16 cellular contexts compared by ENCODE assay signal in the genomic region with DNA sequence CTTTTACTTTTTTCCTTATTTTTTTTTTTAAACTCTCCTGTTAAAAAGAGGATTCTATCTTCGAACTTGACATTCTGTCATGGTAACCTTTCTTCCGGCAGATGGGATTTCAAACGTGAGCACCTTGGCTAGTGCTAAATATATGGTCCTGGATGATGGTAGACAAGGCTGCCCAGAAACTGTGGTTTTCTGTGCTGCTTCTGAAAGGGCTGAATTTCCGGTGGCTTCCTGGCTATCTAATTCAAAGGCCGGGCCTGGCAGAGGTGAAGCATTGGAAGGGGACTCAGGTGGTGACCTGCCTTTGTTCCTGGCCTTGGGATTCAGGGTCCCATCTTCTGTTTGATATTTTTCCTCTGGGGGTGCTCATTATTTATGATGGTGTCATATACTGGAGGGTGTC. TPM values are rescaled to one million over a fixed set of nuclear protein-coding genes. Genes with fewer than 3 reads are reported as not detected.
DNase-seq lines count a peak whose midpoint lies in the region; ATAC-seq and TF ChIP-seq lines count a peak whose summit lies in the region.
"Had no signal": no experiment of that assay in that cellular context is flagged by ENCODE, and none has a peak within 500 bp of the region (broad histone marks: within the 10 kb centered on the region; RNA-seq: fewer than 3 reads in every experiment).

No MANE protein-coding gene starts in this region.

- no peak for TF ChIP-seq CTCF in MM.1S (IDR thresholded peaks at IDR 0.05; ENCODE audit: low read length)
- TF ChIP-seq CTCF in SU-DHL-6 (IDR thresholded peaks at IDR 0.05; ENCODE audit: insufficient read depth, low read length, poor library complexity, severe bottlenecking): no peak
- TF ChIP-seq CTCF in neural crest cell (conservative IDR thresholded peaks at IDR 0.05): no peak

- no peak overlapping the region for H3K9ac ChIP-seq in BLaER1
- no peak overlapping the region for H3K9ac ChIP-seq in MM.1S (ENCODE audit: low read length)
- H3K9ac ChIP-seq in SU-DHL-6 (ENCODE audit: low read length): peak overlapping the region; percentile 25; the same call in 1 of the 2 replicates

- peaks cover 52% of the 10 kb centered on the region for H3K27me3 Mint-ChIP-seq in neural crest cell (ENCODE audit: low read depth)
- H3K27me3 Mint-ChIP-seq in activated T-helper 17 cell treated with anti-CD3 and anti-CD28 coated beads, Interleukin-2, amount 50 U/mL, for 72 hours: peaks cover 36% of the 10 kb centered on the region

- H3K79me2 ChIP-seq in MM.1S (ENCODE audit: low read length): no peaks in the 10 kb centered on the region
- H3K79me2 ChIP-seq in SU-DHL-6 (ENCODE audit: insufficient read depth, low read length): no peaks in the 10 kb centered on the region

- no peaks in the 10 kb centered on the region for H3K9me3 Mint-ChIP-seq in neural crest cell
- H3K9me3 Mint-ChIP-seq in activated T-helper 17 cell treated with anti-CD3 and anti-CD28 coated beads, Interleukin-2, amount 50 U/mL, for 72 hours: no peaks in the 10 kb centered on the region
- H3K9me3 Mint-ChIP-seq: CD8-positive, alpha-beta T cell had no signal

- DNase-seq in MM.1S (peak; percentile 54), neural crest cell (ENCODE audit: low read depth, low spot score) (no peak), globus pallidus (ENCODE audit: low spot score) (no peak)
- DNase-seq in NK-92 treated with Interleukin-12 subunit alpha and Interleukin-12 subunit beta, amount 100 ng/mL, for 24 hours (lab: John Stamatoyannopoulos, UW): no peak
- DNase-seq: CD8-positive, alpha-beta T cell; COR-L47; DND-41; GDM1; GOT3 had no signal

- no peaks in the 10 kb centered on the region for H3K36me3 ChIP-seq in BLaER1
- no peaks in the 10 kb centered on the region for H3K36me3 ChIP-seq in MM.1S (replicated peaks; ENCODE audit: insufficient read depth, low read length)
- no peaks in the 10 kb centered on the region for H3K36me3 ChIP-seq in SU-DHL-6 (ENCODE audit: low read length)
- H3K36me3 ChIP-seq: HAP-1 had no signal

- no peak for ATAC-seq in activated T-helper 17 cell treated with anti-CD3 and anti-CD28 coated beads, Interleukin-2, amount 50 U/mL, for 72 hours (replicated peaks)
- ATAC-seq: CD8-positive, alpha-beta T cell had no signal

- H3K4me3 ChIP-seq in BLaER1: no peak overlapping the region
- H3K4me3 ChIP-seq in MM.1S (ENCODE audit: low read length): no peak overlapping the region
- H3K4me3 ChIP-seq in SU-DHL-6 (ENCODE audit: insufficient read depth, low read length, poor library complexity, severe bottlenecking): no peak overlapping the region
- H3K4me3 ChIP-seq: HAP-1 had no signal

- peaks cover 5% of the 10 kb centered on the region; the same call in 1 of the 2 replicates for H3F3A ChIP-seq in MM.1S (ENCODE audit: insufficient read depth, low read length)
- H3F3A ChIP-seq in SU-DHL-6 (ENCODE audit: insufficient read depth): peaks cover 8% of the 10 kb centered on the region; the same call in 1 of the 2 replicates

- peaks cover 10% of the 10 kb centered on the region for H3K4me1 Mint-ChIP-seq in neural crest cell
- peaks cover 6% of the 10 kb centered on the region for H3K4me1 Mint-ChIP-seq in activated T-helper 17 cell treated with anti-CD3 and anti-CD28 coated beads, Interleukin-2, amount 50 U/mL, for 72 hours

- H3K36me3 Mint-ChIP-seq in neural crest cell (ENCODE audit: low read depth): no peaks in the 10 kb centered on the region
- H3K36me3 Mint-ChIP-seq in activated T-helper 17 cell treated with anti-CD3 and anti-CD28 coated beads, Interleukin-2, amount 50 U/mL, for 72 hours (ENCODE audit: low read depth): no peaks in the 10 kb centered on the region
- H3K36me3 Mint-ChIP-seq: CD14-positive monocyte; CD8-positive, alpha-beta T cell had no signal

- no peak overlapping the region for H3K27ac Mint-ChIP-seq in neural crest cell (ENCODE audit: unreplicated experiment)
- H3K27ac Mint-ChIP-seq in activated T-helper 17 cell treated with anti-CD3 and anti-CD28 coated beads, Interleukin-2, amount 50 U/mL, for 72 hours: no peak overlapping the region
- H3K27ac Mint-ChIP-seq: B cell; CD14-positive monocyte; CD8-positive, alpha-beta T cell had no signal

- peak overlapping the region; percentile 32 for H3K4me3 Mint-ChIP-seq in neural crest cell
- no peak overlapping the region for H3K4me3 Mint-ChIP-seq in activated T-helper 17 cell treated with anti-CD3 and anti-CD28 coated beads, Interleukin-2, amount 50 U/mL, for 72 hours
- H3K4me3 Mint-ChIP-seq: B cell; CD8-positive, alpha-beta T cell had no signal

- H3K9me2 ChIP-seq in MM.1S (replicated peaks; ENCODE audit: insufficient read depth, low read length) (no peaks in the 10 kb centered on the region), SU-DHL-6 (replicated peaks; ENCODE audit: insufficient read depth, low read length) (no peaks in the 10 kb centered on the region)

- H3K27me3 ChIP-seq in BLaER1: peaks cover 48% of the 10 kb centered on the region
- peaks cover 16% of the 10 kb centered on the region for H3K27me3 ChIP-seq in MM.1S (replicated peaks; ENCODE audit: insufficient read depth, low read length)
- no peaks in the 10 kb centered on the region for H3K27me3 ChIP-seq in SU-DHL-6 (ENCODE audit: low read length)

- H4K20me1 ChIP-seq in BLaER1 (peaks cover 35% of the 10 kb centered on the region), MM.1S (ENCODE audit: insufficient read depth, low read length) (no peaks in the 10 kb centered on the region), SU-DHL-6 (ENCODE audit: low read depth, low read length) (no peaks in the 10 kb centered on the region)

- H2AFZ ChIP-seq in MM.1S (ENCODE audit: low read length): no peak overlapping the region
- H2AFZ ChIP-seq in SU-DHL-6 (ENCODE audit: low read depth, low read length, severe bottlenecking): no peak overlapping the region

- no peaks in the 10 kb centered on the region for H3K9me3 ChIP-seq in BLaER1
- H3K9me3 ChIP-seq in MM.1S (replicated peaks; ENCODE audit: insufficient read depth, low read length): no peaks in the 10 kb centered on the region
- H3K9me3 ChIP-seq in SU-DHL-6 (ENCODE audit: insufficient read depth, low read length): no peaks in the 10 kb centered on the region
- H3K9me3 ChIP-seq: HAP-1 had no signal

- peaks cover 46% of the 10 kb centered on the region for H3K4me1 ChIP-seq in BLaER1
- H3K4me1 ChIP-seq in MM.1S (ENCODE audit: low read length): peaks cover 28% of the 10 kb centered on the region

- H3K27ac ChIP-seq in BLaER1 (no peak overlapping the region), MM.1S (ENCODE audit: low read length) (no peak overlapping the region), SU-DHL-6 (ENCODE audit: low read depth, low read length) (peak overlapping the region; percentile 78)

- H3K4me2 ChIP-seq in BLaER1: peak overlapping the region; percentile 37
- peak overlapping the region; percentile 28; the same call in 1 of the 2 replicates for H3K4me2 ChIP-seq in MM.1S (ENCODE audit: low read depth, low read length)
- peak overlapping the region; percentile 51 for H3K4me2 ChIP-seq in SU-DHL-6 (ENCODE audit: low read depth, low read length, poor library complexity, severe bottlenecking)

RNA-seq across cellular contexts. Expression of gene CUX2, which starts 5.0 kb away (rescaled TPM):
- total RNA-seq in neural crest cell: 5.4 and 5.8 TPM in 2 replicates
- total RNA-seq in activated T-helper 17 cell treated with anti-CD3 and anti-CD28 coated beads, Interleukin-2, amount 50 U/mL, for 72 hours: under 1 TPM in 1 of 2 donors, not detected in 1; 0.24 TPM
- total RNA-seq: B cell, HT1080 had no signal
